Comparison of ENCODE assay signal across 10 cellular contexts in genomic region chr7:142441074-142441403, GRCh38.
DNase-seq lines count a peak whose midpoint lies in the region; ATAC-seq and TF ChIP-seq lines count a peak whose summit lies in the region.
"Had no signal": no experiment of that assay in that cellular context is flagged by ENCODE, and none has a peak within 500 bp of the region (broad histone marks: within the 10 kb centered on the region; RNA-seq: fewer than 3 reads in every experiment).

No MANE protein-coding gene starts in this region.

- no peak overlapping the region for H3K4me2 ChIP-seq in fibroblast of lung (ENCODE audit: extremely low read depth, insufficient read depth, low read length)

- no peak for TF ChIP-seq CTCF in fibroblast of lung (conservative IDR thresholded peaks at IDR 0.05 in 1 of 2, IDR thresholded peaks at IDR 0.05 in 1 of 2; ENCODE audit: low read depth in 1 of 2, low read length in 2 of 2)

- H3K27ac Mint-ChIP-seq in natural killer cell treated with Interleukin-12 subunit alpha and Interleukin-12 subunit beta and Interleukin-15 and Interleukin-18, amount 100 ng/mL, for 72 hours, result no peak overlapping the region
- peak overlapping the region in 1 of 8 donors; percentile 72 for H3K27ac Mint-ChIP-seq in CD8-positive, alpha-beta memory T cell

- H3K4me1 Mint-ChIP-seq in natural killer cell treated with Interleukin-12 subunit alpha and Interleukin-12 subunit beta and Interleukin-15 and Interleukin-18, amount 100 ng/mL, for 72 hours (ENCODE audit: low read depth in 2 of 2), result peaks cover 5 to 10% of the 10 kb centered on the region in 2 donors
- peaks cover 17 to 53% (median 43%) of the 10 kb centered on the region in 3 donors for H3K4me1 Mint-ChIP-seq in CD8-positive, alpha-beta memory T cell

- no peaks in the 10 kb centered on the region for H3K9me3 Mint-ChIP-seq in natural killer cell treated with Interleukin-12 subunit alpha and Interleukin-12 subunit beta and Interleukin-15 and Interleukin-18, amount 100 ng/mL, for 72 hours
- H3K9me3 Mint-ChIP-seq in CD8-positive, alpha-beta memory T cell, result no peaks in the 10 kb centered on the region

- H3K9ac ChIP-seq in fibroblast of lung (ENCODE audit: insufficient read depth, low read length), result no peak overlapping the region

- ATAC-seq in HG02852 (IDR thresholded peaks at IDR 0.05; ENCODE audit: unreplicated experiment), result peak; percentile 37
- ATAC-seq in natural killer cell treated with Interleukin-12 subunit alpha and Interleukin-12 subunit beta and Interleukin-15 and Interleukin-18, amount 100 ng/mL, for 72 hours, result no peak
- no peak for ATAC-seq in GM21526 (IDR thresholded peaks at IDR 0.05; ENCODE audit: low FRiP score, unreplicated experiment)

- H3K27me3 ChIP-seq in SJCRH30, result no peaks in the 10 kb centered on the region
- no peaks in the 10 kb centered on the region for H3K27me3 ChIP-seq in fibroblast of lung (ENCODE audit: control insufficient read depth, insufficient read depth, low read length)
- H3K27me3 ChIP-seq in CD8-positive, alpha-beta memory T cell (ENCODE audit: insufficient read depth, low read length, poor library complexity, severe bottlenecking), result no peaks in the 10 kb centered on the region

- no peak overlapping the region for H3K4me3 Mint-ChIP-seq in natural killer cell treated with Interleukin-12 subunit alpha and Interleukin-12 subunit beta and Interleukin-15 and Interleukin-18, amount 100 ng/mL, for 72 hours
- peak overlapping the region in 2 of 7 donors; percentile 10 to 33 for H3K4me3 Mint-ChIP-seq in CD8-positive, alpha-beta memory T cell

- H3K36me3 ChIP-seq in SJCRH30 (no peaks in the 10 kb centered on the region), fibroblast of lung (ENCODE audit: control insufficient read depth, insufficient read depth, low read length) (no peaks in the 10 kb centered on the region)
- no peaks in the 10 kb centered on the region for H3K36me3 ChIP-seq in CD8-positive, alpha-beta memory T cell (ENCODE audit: insufficient read depth, low read length)

- H2AFZ ChIP-seq in fibroblast of lung (ENCODE audit: low read length), result no peak overlapping the region

- peaks cover 2 to 6% of the 10 kb centered on the region in 2 donors for H3K27me3 Mint-ChIP-seq in natural killer cell treated with Interleukin-12 subunit alpha and Interleukin-12 subunit beta and Interleukin-15 and Interleukin-18, amount 100 ng/mL, for 72 hours
- H3K27me3 Mint-ChIP-seq in CD8-positive, alpha-beta memory T cell, result peaks cover 0 to 4% of the 10 kb centered on the region in 2 donors

- POLR2A ChIA-PET in CD8-positive, alpha-beta memory T cell (lab: Charles Lee), result interaction anchor here (1.0 kb wide), 1 partner anchor 23 kb away, joined by 5 read pairs; no protein-coding TSS in a partner anchor

- no peaks in the 10 kb centered on the region for H3K79me2 ChIP-seq in fibroblast of lung (ENCODE audit: control insufficient read depth, insufficient read depth, low read length)

- no peaks in the 10 kb centered on the region for H4K20me1 ChIP-seq in fibroblast of lung (ENCODE audit: control insufficient read depth, extremely low read depth, insufficient read depth, low read length)

- CTCF ChIA-PET in CD8-positive, alpha-beta memory T cell (lab: Charles Lee), result interaction anchor here (1.2 to 2.2 kb wide), 2 partner anchors 19 to 371 kb away, joined by 3 to 9 read pairs; no protein-coding TSS in a partner anchor

- H3K36me3 Mint-ChIP-seq in natural killer cell treated with Interleukin-12 subunit alpha and Interleukin-12 subunit beta and Interleukin-15 and Interleukin-18, amount 100 ng/mL, for 72 hours, result no peaks in the 10 kb centered on the region
- no peaks in the 10 kb centered on the region for H3K36me3 Mint-ChIP-seq in CD8-positive, alpha-beta memory T cell

- 0 out of 2 replicates have a peak overlapping the region, but pooled peaks have one; percentile 2 for H3K27ac ChIP-seq in SJCRH30
- H3K27ac ChIP-seq in fibroblast of lung (ENCODE audit: insufficient read depth, low read length), result peak overlapping the region; percentile 43
- no peak overlapping the region for H3K27ac ChIP-seq in CD8-positive, alpha-beta memory T cell (ENCODE audit: low read depth, low read length)

- H3K9me3 ChIP-seq in SJCRH30 (replicated peaks) (no peaks in the 10 kb centered on the region), fibroblast of lung (ENCODE audit: control insufficient read depth, insufficient read depth, low read depth, low read length) (no peaks in the 10 kb centered on the region)
- no peaks in the 10 kb centered on the region for H3K9me3 ChIP-seq in CD8-positive, alpha-beta memory T cell (ENCODE audit: low read length)

- DNase-seq in GDM1 (lab: John Stamatoyannopoulos, UW) (peak; percentile 66), SJCRH30 (no peak), fibroblast of lung (ENCODE audit: low read depth in 2 of 2) (no peak), GM19238 (ENCODE audit: insufficient read length, low spot score) (no peak)
- no peak for DNase-seq in natural killer cell treated with Interleukin-12 subunit alpha and Interleukin-12 subunit beta and Interleukin-15 and Interleukin-18, amount 100 ng/mL, for 72 hours (ENCODE audit: low spot score)
- no peak for DNase-seq in CD8-positive, alpha-beta memory T cell
- DNase-seq: NCI-H345; stimulated activated naive CD4-positive, alpha-beta T cell had no signal

- H3K4me3 ChIP-seq in SJCRH30 (no peak overlapping the region), fibroblast of lung (replicated peaks in 1 of 4; ENCODE audit: control extremely low read depth in 1 of 4, insufficient read depth in 1 of 4, low read depth in 3 of 4, low read length in 4 of 4) (no peak overlapping the region)
- H3K4me3 ChIP-seq in CD8-positive, alpha-beta memory T cell (ENCODE audit: low read length), result no peak overlapping the region

- H3K4me1 ChIP-seq in SJCRH30, result peaks cover 19% of the 10 kb centered on the region
- H3K4me1 ChIP-seq in fibroblast of lung (ENCODE audit: control insufficient read depth, extremely low read depth, insufficient read depth, low read length), result peaks cover 9% of the 10 kb centered on the region
- H3K4me1 ChIP-seq in CD8-positive, alpha-beta memory T cell (ENCODE audit: insufficient read depth, low read length), result peaks cover 18% of the 10 kb centered on the region
